In genomic region chr17:17385502-17385901, GRCh38 we compare ENCODE assay signal across 16 cellular contexts.
A peak's percentile ranks its signal among the peaks of the same experiment; 100 is the strongest.
DNase-seq lines count a peak whose midpoint lies in the region; ATAC-seq, FAIRE-seq and TF ChIP-seq lines count a peak whose summit lies in the region.
"Had no signal": no experiment of that assay in that cellular context is flagged by ENCODE, and none has a peak within 500 bp of the region (broad histone marks: within the 10 kb centered on the region; RNA-seq: fewer than 3 reads in every experiment).

No MANE protein-coding gene starts in this region.

- H3K27ac ChIP-seq in K562 (ENCODE audit: extremely low read depth, low read depth, low read length) (no peak overlapping the region), spleen (peak overlapping the region in 5 of 8 donors; percentile 16 to 66 (median 60))
- H3K27ac ChIP-seq: stomach had no signal

- BruUV-seq in K562 (replicated peaks; lab: Mats Ljungman, UMichigan), result no TSS peak

- H3K4me1 ChIP-seq in K562 (replicated peaks in 1 of 2; ENCODE audit: control insufficient read depth in 2 of 2, insufficient read depth in 2 of 2, low read length in 2 of 2), result peaks cover 0 to 7% of the 10 kb centered on the region in 2 experiments; a peak in 2 of 5 replicates
- H3K4me1 ChIP-seq in spleen, result peaks cover 0 to 15% (median 0%) of the 10 kb centered on the region in 6 donors

- DNase-seq in NCI-H748 (lab: John Stamatoyannopoulos, UW; ENCODE audit: unreplicated experiment) (peak; percentile 37), NCI-H748 treated with DMSO at 0.1 percent for 48 hours (lab: John Stamatoyannopoulos, UW) (no peak), K562 (ENCODE audit: extremely low read depth in 1 of 4, low spot score in 3 of 4) (no peak), medulla oblongata (ENCODE audit: extremely low spot score) (peak; percentile 78), spleen (peak; percentile 45), AG08395 (ENCODE audit: low spot score) (no peak), RKO (ENCODE audit: low spot score) (no peak)
- DNase-seq: activated CD4-positive, alpha-beta T cell treated with anti-CD3 and anti-CD28 coated beads for 4 hours; activated gamma-delta T cell treated with Interleukin-2 at 50 U/mL for 16 hours; CD4-positive, CD25-positive, alpha-beta regulatory T cell; H9; KG1; NCI-H2227 treated with DMSO at 0.1 percent for 48 hours; stomach had no signal

- H2AFZ ChIP-seq in K562 (ENCODE audit: low read depth, low read length), result no peak overlapping the region

- no peak for FAIRE-seq in K562 (lab: Jason Lieb, UNC)
- FAIRE-seq: GM19239 had no signal

- H3K9me1 ChIP-seq in K562 (ENCODE audit: control insufficient read depth, insufficient read depth, low read length), result no peaks in the 10 kb centered on the region

- H3K79me2 ChIP-seq in K562 (ENCODE audit: control insufficient read depth, insufficient read depth, low read length), result no peaks in the 10 kb centered on the region

- intact Hi-C loops in K562 (cut with micrococcal nuclease), result no loop called here
- intact Hi-C loops in spleen (cut with DNase I; ENCODE audit: low total_unique reads), result no loop called here

- TF ChIP-seq POLR2A in K562 (conservative IDR thresholded peaks at IDR 0.05) (no peak), spleen (IDR thresholded peaks at IDR 0.05) (no peak)

- ATAC-seq in K562 (no peak), GM18861 (IDR thresholded peaks at IDR 0.05; ENCODE audit: unreplicated experiment) (no peak)

- TF ChIP-seq RAD21 in K562 (CRISPR knock-in tag; conservative IDR thresholded peaks at IDR 0.05 in 1 of 2, IDR thresholded peaks at IDR 0.05 in 1 of 2), result no peak

- CTCF ChIA-PET in K562 (lab: Yijun Ruan, JAX; ENCODE audit: low intra/inter-chr PET ratio), result no interaction called here

- no peak overlapping the region for H3K9ac ChIP-seq in K562 (ENCODE audit: insufficient read depth in 1 of 2, low read depth in 2 of 2, low read length in 2 of 2)

- H3K27me3 ChIP-seq in K562 (ENCODE audit: control insufficient read depth in 2 of 2, insufficient read depth in 2 of 2, low read length in 2 of 2), result peaks cover 5 to 51% of the 10 kb centered on the region in 2 experiments
- H3K27me3 ChIP-seq in spleen (replicated peaks in 1 of 7), result peaks cover 0 to 8% (median 0%) of the 10 kb centered on the region in 7 donors

- in situ Hi-C loops in K562 (cut with MboI), result no loop called here

- H3K36me3 ChIP-seq in K562 (ENCODE audit: control insufficient read depth, insufficient read depth, low read length) (no peaks in the 10 kb centered on the region), spleen (no peaks in the 10 kb centered on the region)
- H3K36me3 ChIP-seq: stomach had no signal

- TF ChIP-seq EP300 in K562 (IDR thresholded peaks at IDR 0.05; ENCODE audit: low read length), result no peak

- 5% methylated on average over 12 of the region's 12 CpGs for whole genome bisulfite sequencing in K562 (ENCODE audit: insufficient coverage, low coverage, missing lambda C conversion rate)
- WGBS in spleen, 5 donors, result 67 to 84% (median 77%) methylated on average over 10 to 12 of the region's 12 CpGs

- POLR2A ChIA-PET in K562 (lab: Yijun Ruan, JAX), result interaction anchor here (0.7 kb wide), 2 partner anchors 10 to 263 kb away, joined by 3 read pairs; no protein-coding TSS in a partner anchor

- H4K20me1 ChIP-seq in K562 (replicated peaks; ENCODE audit: control insufficient read depth, insufficient read depth, low read length), result no peaks in the 10 kb centered on the region

- no peak overlapping the region for H3K4me2 ChIP-seq in K562 (ENCODE audit: insufficient read depth, low read length)

- H3K4me3 ChIP-seq in K562 (no peak overlapping the region), spleen (no peak overlapping the region)
- H3K4me3 ChIP-seq: stomach had no signal

- H3K9me3 ChIP-seq in K562 (replicated peaks; ENCODE audit: control insufficient read depth, insufficient read depth, low read depth, low read length), result no peaks in the 10 kb centered on the region
- no peaks in the 10 kb centered on the region for H3K9me3 ChIP-seq in spleen
- H3K9me3 ChIP-seq: stomach had no signal

- no peak for TF ChIP-seq CTCF in K562 (IDR thresholded peaks at IDR 0.05 in 2 of 3, conservative IDR thresholded peaks at IDR 0.05 in 1 of 3; ENCODE audit: insufficient read depth in 2 of 3, low read depth in 1 of 3, low read length in 3 of 3)
- no peak for TF ChIP-seq CTCF in spleen (IDR thresholded peaks at IDR 0.05 in 8 of 11, conservative IDR thresholded peaks at IDR 0.05 in 3 of 11)

TF ChIP-seq in K562, 482 proteins besides CTCF, POLR2A, EP300 and RAD21 (continues in another document):
- TF ChIP-seq MAFF (IDR thresholded peaks at IDR 0.05; ENCODE audit: low read length) (peak; percentile 39; the same call in 1 of the 2 replicates), SMARCB1 (IDR thresholded peaks at IDR 0.05; ENCODE audit: insufficient read length, low read depth) (no peak), CBFA2T2 (conservative IDR thresholded peaks at IDR 0.05) (0 out of 2 replicates have a peak, but pooled peaks have one; percentile 2), TOE1 (IDR thresholded peaks at IDR 0.05; ENCODE audit: borderline replicate concordance) (no peak), TOE1 (CRISPR knock-in tag; IDR thresholded peaks at IDR 0.05; ENCODE audit: borderline replicate concordance, low read depth) (no peak), MTA3 (IDR thresholded peaks at IDR 0.05; ENCODE audit: borderline replicate concordance) (no peak), CSDE1 (IDR thresholded peaks at IDR 0.05) (no peak), POLR2AphosphoS2 (IDR thresholded peaks at IDR 0.05; ENCODE audit: low read length) (no peak), MAFG (tag; conservative IDR thresholded peaks at IDR 0.05) (peak; percentile 56)
- TF ChIP-seq, protein P1, sequence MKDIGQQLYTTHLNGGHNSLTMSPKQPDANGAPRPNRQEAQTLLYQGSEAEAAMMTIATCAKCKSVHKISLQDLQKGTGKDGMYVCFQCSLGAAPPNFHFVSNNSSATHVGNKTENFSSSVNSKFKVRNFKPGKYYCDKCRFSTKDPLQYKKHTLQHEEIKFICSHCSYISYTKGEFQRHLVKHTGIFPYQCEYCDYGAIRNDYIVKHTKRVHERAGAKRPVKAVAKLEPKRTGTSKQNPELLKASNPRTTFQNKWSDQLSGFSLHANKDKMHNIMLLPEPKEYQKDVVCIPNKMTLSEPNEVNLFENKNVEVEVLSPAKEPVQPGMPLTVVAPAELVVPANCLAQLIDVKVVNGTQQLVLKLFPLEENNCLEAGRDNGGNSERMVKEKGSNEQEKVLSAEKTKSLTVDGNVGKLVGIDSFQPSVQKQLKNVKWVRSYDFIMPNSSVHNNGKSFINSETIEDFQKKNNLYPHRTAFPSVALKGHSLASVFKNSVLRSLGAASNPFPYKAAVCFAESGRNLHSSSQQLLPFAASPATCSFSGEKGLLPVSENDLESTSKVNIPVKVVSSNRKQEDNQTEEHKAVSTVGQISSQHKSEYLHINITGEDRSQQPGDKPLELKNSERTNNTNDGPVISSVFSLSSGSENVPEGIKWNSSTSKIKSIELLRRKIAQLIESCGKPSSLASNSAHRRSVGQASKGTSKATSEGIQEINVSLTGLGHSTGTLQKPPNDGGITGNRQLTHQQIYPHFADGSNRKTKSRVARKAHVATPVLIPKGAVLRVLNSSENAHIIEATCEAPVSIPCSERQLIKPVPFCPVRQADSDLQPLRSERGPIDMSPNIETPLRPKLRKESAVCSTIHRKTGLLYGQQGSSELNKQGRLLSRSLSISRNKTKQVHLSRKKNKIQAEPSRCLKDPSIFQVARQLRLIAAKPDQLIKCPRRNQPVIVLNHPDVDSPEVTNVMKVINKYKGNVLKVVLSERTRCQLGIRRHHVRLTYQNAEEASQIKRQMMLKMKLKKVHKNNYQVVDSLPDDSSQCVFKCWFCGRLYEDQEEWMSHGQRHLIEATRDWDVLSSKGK (CRISPR knock-in tag; IDR thresholded peaks at IDR 0.05), result no peak
- TF ChIP-seq, protein P2, sequence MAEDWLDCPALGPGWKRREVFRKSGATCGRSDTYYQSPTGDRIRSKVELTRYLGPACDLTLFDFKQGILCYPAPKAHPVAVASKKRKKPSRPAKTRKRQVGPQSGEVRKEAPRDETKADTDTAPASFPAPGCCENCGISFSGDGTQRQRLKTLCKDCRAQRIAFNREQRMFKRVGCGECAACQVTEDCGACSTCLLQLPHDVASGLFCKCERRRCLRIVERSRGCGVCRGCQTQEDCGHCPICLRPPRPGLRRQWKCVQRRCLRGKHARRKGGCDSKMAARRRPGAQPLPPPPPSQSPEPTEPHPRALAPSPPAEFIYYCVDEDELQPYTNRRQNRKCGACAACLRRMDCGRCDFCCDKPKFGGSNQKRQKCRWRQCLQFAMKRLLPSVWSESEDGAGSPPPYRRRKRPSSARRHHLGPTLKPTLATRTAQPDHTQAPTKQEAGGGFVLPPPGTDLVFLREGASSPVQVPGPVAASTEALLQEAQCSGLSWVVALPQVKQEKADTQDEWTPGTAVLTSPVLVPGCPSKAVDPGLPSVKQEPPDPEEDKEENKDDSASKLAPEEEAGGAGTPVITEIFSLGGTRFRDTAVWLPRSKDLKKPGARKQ (CRISPR knock-in tag; IDR thresholded peaks at IDR 0.05), result no peak

Comparison
In these comparisons a context has a peak if more than half of its experiments do, and no peak if none do; other contexts are left out.
1. DNase-seq: peak in NCI-H748 (single experiment), medulla oblongata (single experiment) and spleen (single experiment); none in NCI-H748 treated with DMSO at 0.1 percent for 48 hours (single experiment), K562 (0 of 4), AG08395 (single experiment) and RKO (single experiment).